Comparison of ENCODE assay signal across 24 cellular contexts in the genomic region with DNA sequence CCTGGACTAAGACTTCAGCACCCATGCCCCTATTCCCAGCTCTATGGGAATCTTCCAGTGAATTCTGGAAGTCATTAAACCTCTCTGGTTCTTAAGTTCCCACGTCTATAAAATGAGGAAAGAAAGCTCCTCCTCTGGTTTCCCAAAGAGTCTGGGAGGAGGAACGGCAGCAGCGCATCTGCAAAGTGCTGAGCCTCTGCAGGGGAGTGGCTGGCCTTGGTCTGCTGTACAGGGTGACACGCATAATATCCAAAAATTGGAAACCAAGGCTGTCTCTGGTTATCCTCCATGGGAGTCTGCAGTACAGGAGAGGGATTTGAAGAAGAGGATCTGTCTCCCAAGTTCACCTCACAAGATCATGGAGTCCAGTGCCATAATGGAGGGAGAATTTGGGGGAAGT.
"Had no signal": no experiment of that assay in that cellular context is flagged by ENCODE, and none has a peak within 500 bp of the region (broad histone marks: within the 10 kb centered on the region; RNA-seq: fewer than 3 reads in every experiment).

No MANE protein-coding gene starts in this region.

- H3K4me2 ChIP-seq: KMS-11, SK-N-SH had no signal

- H3K9me2 ChIP-seq: SK-N-SH had no signal

- H3K27ac Mint-ChIP-seq: activated CD4-positive, alpha-beta memory T cell treated with anti-CD3 and anti-CD28 coated beads for 36 hours; activated CD4-positive, alpha-beta T cell treated with anti-CD3 and anti-CD28 coated beads, Interleukin-2, amount 10 ng/mL, durations not matched to agents 7 days and 5 days; activated naive CD4-positive, alpha-beta T cell treated with anti-CD3 and anti-CD28 coated beads, Interleukin-2, amount 10 ng/mL, durations not matched to agents 7 days and 5 days; activated naive CD8-positive, alpha-beta T cell treated with anti-CD3 and anti-CD28 coated beads for 36 hours; activated T-cell treated with anti-CD3 and anti-CD28 coated beads, Interleukin-2, amount 50 U/mL, for 72 hours; activated T-helper 2 cell treated with anti-CD3 and anti-CD28 coated beads, Interferon-gamma antibody, Interleukin-2, Interleukin-4, amounts not matched to agents 10 μg/mL and 5 μg/mL and 100 μg/mL, durations not matched to agents 14 hours and 24 hours and 36 hours had no signal

- H3K9me3 Mint-ChIP-seq: activated CD4-positive, alpha-beta memory T cell treated with anti-CD3 and anti-CD28 coated beads for 36 hours; activated CD4-positive, alpha-beta T cell treated with anti-CD3 and anti-CD28 coated beads, Interleukin-2, amount 10 ng/mL, durations not matched to agents 7 days and 5 days; activated naive CD4-positive, alpha-beta T cell treated with anti-CD3 and anti-CD28 coated beads, Interleukin-2, amount 10 ng/mL, durations not matched to agents 7 days and 5 days; activated naive CD8-positive, alpha-beta T cell treated with anti-CD3 and anti-CD28 coated beads for 36 hours; activated T-cell treated with anti-CD3 and anti-CD28 coated beads, Interleukin-2, amount 50 U/mL, for 72 hours; activated T-helper 2 cell treated with anti-CD3 and anti-CD28 coated beads, Interferon-gamma antibody, Interleukin-2, Interleukin-4, amounts not matched to agents 10 μg/mL and 5 μg/mL and 100 μg/mL, durations not matched to agents 14 hours and 24 hours and 36 hours had no signal

- H3K27me3 ChIP-seq: breast epithelium, MG63 had no signal

- H3K9me3 ChIP-seq: breast epithelium, MG63, SJCRH30, SK-N-SH had no signal

- H3K4me3 ChIP-seq: breast epithelium, MG63, SJCRH30 had no signal

- H3K4me1 ChIP-seq: SJCRH30 had no signal

- H3K27ac ChIP-seq: breast epithelium, KMS-11, SJCRH30, VCaP had no signal

- H3K9ac ChIP-seq: KMS-11, SK-N-SH had no signal

- H3K36me3 ChIP-seq: breast epithelium, MG63, SJCRH30 had no signal

- ATAC-seq: activated T-cell treated with anti-CD3 and anti-CD28 coated beads, Interleukin-2, amount 50 U/mL, for 72 hours had no signal

- DNase-seq: activated CD4-positive, alpha-beta memory T cell treated with anti-CD3 and anti-CD28 coated beads for 36 hours; activated CD4-positive, alpha-beta T cell treated with anti-CD3 and anti-CD28 coated beads, Interleukin-2, amount 10 ng/mL, durations not matched to agents 7 days and 5 days; activated CD4-positive, CD25-positive, alpha-beta regulatory T cell; activated gamma-delta T cell treated with Interleukin-2 at 50 U/mL for 16 hours; activated naive CD4-positive, alpha-beta T cell treated with anti-CD3 and anti-CD28 coated beads, Interleukin-2, amount 10 ng/mL, durations not matched to agents 7 days and 5 days; activated naive CD8-positive, alpha-beta T cell treated with anti-CD3 and anti-CD28 coated beads for 36 hours; activated T-cell treated with anti-CD3 and anti-CD28 coated beads, Interleukin-2, amount 50 U/mL, for 72 hours; MG63; NCI-H1105; NCI-H1436; NCI-H1694 treated with DMSO at 0.1 percent for 48 hours; NCI-H2029 treated with DMSO at 0.1 percent for 48 hours; NCI-H345; NCI-H510A; NCI-H526 treated with DMSO at 0.1 percent for 48 hours; Right ventricle myocardium superior; RPMI8226; SJCRH30; SK-N-SH; T-helper 1 cell had no signal

- H3K27me3 Mint-ChIP-seq: activated naive CD8-positive, alpha-beta T cell treated with anti-CD3 and anti-CD28 coated beads for 36 hours had no signal

- H3K4me3 Mint-ChIP-seq: activated CD4-positive, alpha-beta memory T cell treated with anti-CD3 and anti-CD28 coated beads for 36 hours; activated CD4-positive, alpha-beta T cell treated with anti-CD3 and anti-CD28 coated beads, Interleukin-2, amount 10 ng/mL, durations not matched to agents 7 days and 5 days; activated naive CD4-positive, alpha-beta T cell treated with anti-CD3 and anti-CD28 coated beads, Interleukin-2, amount 10 ng/mL, durations not matched to agents 7 days and 5 days; activated naive CD8-positive, alpha-beta T cell treated with anti-CD3 and anti-CD28 coated beads for 36 hours; activated T-cell treated with anti-CD3 and anti-CD28 coated beads, Interleukin-2, amount 50 U/mL, for 72 hours had no signal

- H3K36me3 Mint-ChIP-seq: activated CD4-positive, alpha-beta memory T cell treated with anti-CD3 and anti-CD28 coated beads for 36 hours; activated naive CD4-positive, alpha-beta T cell treated with anti-CD3 and anti-CD28 coated beads, Interleukin-2, amount 10 ng/mL, durations not matched to agents 7 days and 5 days; activated naive CD8-positive, alpha-beta T cell treated with anti-CD3 and anti-CD28 coated beads for 36 hours had no signal
